ENCODE assay signal across 22 cellular contexts in the genomic region with DNA sequence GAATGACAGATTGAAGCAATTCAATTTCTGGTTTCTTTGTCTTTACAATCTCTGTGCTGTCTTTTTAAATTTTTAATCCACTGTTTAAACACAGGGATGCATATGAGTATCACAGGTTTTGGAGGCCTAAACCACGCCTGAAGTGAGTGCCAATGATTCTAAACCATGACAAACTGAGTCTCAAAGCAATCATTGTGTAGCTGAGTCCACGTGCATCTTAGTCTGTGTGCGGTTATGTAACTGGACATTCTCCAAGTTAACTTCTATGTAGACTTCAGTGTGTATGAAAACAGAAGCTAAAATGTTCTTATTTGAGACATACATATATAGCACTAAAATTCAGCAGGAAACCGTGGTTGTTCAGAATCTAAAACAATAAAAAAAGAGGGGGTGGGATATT.
DNase-seq lines count a peak whose midpoint lies in the region; ATAC-seq, FAIRE-seq and TF ChIP-seq lines count a peak whose summit lies in the region.
"Had no signal": no experiment of that assay in that cellular context is flagged by ENCODE, and none has a peak within 500 bp of the region (broad histone marks: within the 10 kb centered on the region; RNA-seq: fewer than 3 reads in every experiment).

No MANE protein-coding gene starts in this region.

- TF ChIP-seq RAD21 in IMR-90 (IDR thresholded peaks at IDR 0.05; ENCODE audit: low read length) = no peak

- H2AK5ac ChIP-seq in IMR-90 (ENCODE audit: low read depth, low read length) = no peak overlapping the region

- H3K56ac ChIP-seq in IMR-90 (ENCODE audit: extremely low read depth, insufficient read depth, low read length) = no peak overlapping the region

- H4K8ac ChIP-seq in IMR-90 (ENCODE audit: low read depth in 2 of 2, low read length in 2 of 2) = peak overlapping the region in 1 of 2 experiments; percentile 63; a peak in 1 of 4 replicates

- POLR2A ChIA-PET in IMR-90 (lab: Charles Lee; ENCODE audit: unreplicated experiment) = interaction anchor here (0.6 kb wide), 1 partner anchor 565 kb away, joined by 4 read pairs; no protein-coding TSS in a partner anchor

- no peak overlapping the region for H2AK9ac ChIP-seq in IMR-90 (replicated peaks; ENCODE audit: low read depth, low read length, poor library complexity)

- H4K5ac ChIP-seq in IMR-90 (ENCODE audit: low read depth, low read length) = no peak overlapping the region

- H3K4ac ChIP-seq in IMR-90 (ENCODE audit: low read depth, low read length) = no peak overlapping the region

- DNase-seq in IMR-90 (peak; percentile 45), astrocyte of the spinal cord (ENCODE audit: low read depth, low spot score) (peak; percentile 79), fibroblast of the aortic adventitia (ENCODE audit: low read depth) (peak; percentile 19), pons (ENCODE audit: low spot score) (peak; percentile 42), CD1c-positive myeloid dendritic cell (ENCODE audit: extremely low spot score) (no peak), DMS79 treated with DMSO at 0.1 percent for 48 hours (lab: John Stamatoyannopoulos, UW) (no peak), GM19239 (ENCODE audit: insufficient read length, low spot score) (no peak)
- DNase-seq: AML-193; CD4-positive, alpha-beta T cell; DND-41; GDM1; H7; MV-4-11; NCI-H1417 treated with DMSO at 0.1 percent for 48 hours; NCI-H2029; NCI-H2171 treated with DMSO at 0.1 percent for 48 hours; NCI-H510A; Right ventricle myocardium superior had no signal

- no peak overlapping the region for H3K18ac ChIP-seq in IMR-90 (ENCODE audit: low read depth, low read length)

- no peak overlapping the region for H3K27ac ChIP-seq in IMR-90 (ENCODE audit: insufficient read depth, low read length)

- ATAC-seq in IMR-90 (ENCODE audit: low read depth) = 0 out of 2 replicates have a peak, but pooled peaks have one; percentile 14
- ATAC-seq in HG02970 (IDR thresholded peaks at IDR 0.05; ENCODE audit: low FRiP score, unreplicated experiment) = no peak
- ATAC-seq: Panc1 had no signal

- no peak overlapping the region for H3K9ac ChIP-seq in IMR-90 (ENCODE audit: low read depth, low read length)

- no peak for TF ChIP-seq POLR2A in IMR-90 (IDR thresholded peaks at IDR 0.05; ENCODE audit: low read depth, low read length)

- H3K36me3 ChIP-seq in IMR-90 (ENCODE audit: control insufficient read depth, insufficient read depth, low read length) = no peaks in the 10 kb centered on the region

- H3K79me1 ChIP-seq in IMR-90 (ENCODE audit: low read depth in 1 of 2, low read length in 2 of 2) = no peaks in the 10 kb centered on the region

- no peak overlapping the region for H3K4me2 ChIP-seq in IMR-90 (ENCODE audit: low read depth, low read length)

- no peaks in the 10 kb centered on the region for H4K20me1 ChIP-seq in IMR-90 (ENCODE audit: insufficient read depth, low read length)

- H3K27me3 ChIP-seq in IMR-90 (ENCODE audit: control insufficient read depth, insufficient read depth, low read length) = no peaks in the 10 kb centered on the region

- CTCF ChIA-PET in IMR-90 (lab: Yijun Ruan, JAX) = no interaction called here

- in situ Hi-C loops in IMR-90 (cut with MboI; ENCODE audit: low sequenced_read_pairs) (no loop called here), astrocyte of the spinal cord (cut with HindIII; ENCODE audit: low sequenced_read_pairs) (no loop called here)

- peak overlapping the region; percentile 29; the same call in 1 of the 2 replicates for H3K23ac ChIP-seq in IMR-90 (ENCODE audit: low read depth, low read length)

- dilution Hi-C loops in IMR-90 (cut with HindIII; ENCODE audit: low sequenced_read_pairs, unreplicated experiment) = no loop called here

- WGBS in IMR-90 (ENCODE audit: extremely low coverage in 2 of 2, insufficient read length in 1 of 2), 2 experiments = no CpG with 5 or more reads among the region's 4 CpGs

- intact Hi-C loops in IMR-90 (cut with micrococcal nuclease) = no loop called here

- no peak overlapping the region for H3K14ac ChIP-seq in IMR-90 (replicated peaks; ENCODE audit: low read depth, low read length)

- H2BK15ac ChIP-seq in IMR-90 (ENCODE audit: low read depth, low read length) = no peak overlapping the region

- no peaks in the 10 kb centered on the region for H3K4me1 ChIP-seq in IMR-90 (ENCODE audit: control insufficient read depth, insufficient read depth, low read length)

- no peaks in the 10 kb centered on the region; the same call in 1 of the 2 replicates for H3K9me1 ChIP-seq in IMR-90 (ENCODE audit: insufficient read depth, low read length)

- no peak overlapping the region for H3K4me3 ChIP-seq in IMR-90 (ENCODE audit: insufficient read depth, low read depth, low read length)
- no peak overlapping the region for H3K4me3 ChIP-seq in astrocyte of the spinal cord (ENCODE audit: low read depth, low read length)
- no peak overlapping the region for H3K4me3 ChIP-seq in fibroblast of the aortic adventitia (ENCODE audit: low read depth, low read length)

- H2AFZ ChIP-seq in IMR-90 (replicated peaks; ENCODE audit: low read length, poor library complexity) = no peak overlapping the region

- FAIRE-seq in GM19239 (lab: Jason Lieb, UNC) = no peak
- FAIRE-seq: D721Med, GM12892 had no signal

- TF ChIP-seq CTCF in IMR-90 (conservative IDR thresholded peaks at IDR 0.05; ENCODE audit: low read depth, low read length) = no peak
- TF ChIP-seq CTCF in astrocyte of the spinal cord (IDR thresholded peaks at IDR 0.05; ENCODE audit: low read depth, low read length) = no peak
- TF ChIP-seq CTCF in fibroblast of the aortic adventitia (IDR thresholded peaks at IDR 0.05; ENCODE audit: insufficient read depth, low read length) = no peak

- no peak overlapping the region for H2BK20ac ChIP-seq in IMR-90 (ENCODE audit: low read depth, low read length)

- no peak overlapping the region for H2BK5ac ChIP-seq in IMR-90 (ENCODE audit: low read depth, low read length, poor library complexity, severe bottlenecking)

- no peak overlapping the region for H4K91ac ChIP-seq in IMR-90 (ENCODE audit: insufficient read depth, low read depth, low read length)

- no peaks in the 10 kb centered on the region for H3K9me3 ChIP-seq in IMR-90 (ENCODE audit: control insufficient read depth, insufficient read depth, low read length)

- no TSS peak for BruUV-seq in IMR-90 (replicated peaks; lab: Mats Ljungman, UMichigan)

- H2BK120ac ChIP-seq in IMR-90 (ENCODE audit: low read depth, low read length) = no peak overlapping the region

TF ChIP-seq in IMR-90, 13 proteins besides CTCF, POLR2A, EP300 and RAD21:
- no peak for TF ChIP-seq SMC3 (IDR thresholded peaks at IDR 0.05; ENCODE audit: low read depth, low read length)
- no peak for TF ChIP-seq FOS (IDR thresholded peaks at IDR 0.05; ENCODE audit: low read depth, low read length)
- TF ChIP-seq MAZ (IDR thresholded peaks at IDR 0.05; ENCODE audit: borderline replicate concordance, low read depth, low read length) = no peak
- no peak for TF ChIP-seq USF2 (IDR thresholded peaks at IDR 0.05; ENCODE audit: low read depth, low read length)
- no peak for TF ChIP-seq CHD1 (IDR thresholded peaks at IDR 0.05; ENCODE audit: low read depth, low read length)
- no peak for TF ChIP-seq NFE2L2 (IDR thresholded peaks at IDR 0.05; ENCODE audit: low read depth, low read length)
- TF ChIP-seq MAFK (IDR thresholded peaks at IDR 0.05; ENCODE audit: low read depth, low read length) = no peak
- no peak for TF ChIP-seq CEBPB (IDR thresholded peaks at IDR 0.05; ENCODE audit: low read depth, low read length)
- TF ChIP-seq RFX5 (IDR thresholded peaks at IDR 0.05; ENCODE audit: low read depth, low read length) = no peak
- no peak for TF ChIP-seq BHLHE40 (IDR thresholded peaks at IDR 0.05; ENCODE audit: low read depth, low read length)
- no peak for TF ChIP-seq MXI1 (IDR thresholded peaks at IDR 0.05; ENCODE audit: borderline replicate concordance, low read depth, low read length)
- TF ChIP-seq RCOR1 (IDR thresholded peaks at IDR 0.05; ENCODE audit: insufficient replicate concordance, low read length) = no peak
- TF ChIP-seq, protein P1, sequence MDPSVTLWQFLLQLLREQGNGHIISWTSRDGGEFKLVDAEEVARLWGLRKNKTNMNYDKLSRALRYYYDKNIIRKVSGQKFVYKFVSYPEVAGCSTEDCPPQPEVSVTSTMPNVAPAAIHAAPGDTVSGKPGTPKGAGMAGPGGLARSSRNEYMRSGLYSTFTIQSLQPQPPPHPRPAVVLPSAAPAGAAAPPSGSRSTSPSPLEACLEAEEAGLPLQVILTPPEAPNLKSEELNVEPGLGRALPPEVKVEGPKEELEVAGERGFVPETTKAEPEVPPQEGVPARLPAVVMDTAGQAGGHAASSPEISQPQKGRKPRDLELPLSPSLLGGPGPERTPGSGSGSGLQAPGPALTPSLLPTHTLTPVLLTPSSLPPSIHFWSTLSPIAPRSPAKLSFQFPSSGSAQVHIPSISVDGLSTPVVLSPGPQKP (IDR thresholded peaks at IDR 0.05; ENCODE audit: borderline replicate concordance, low read depth, low read length) = no peak

Comparison
In these comparisons a context has a peak if more than half of its experiments do, and no peak if none do; other contexts are left out.
1. DNase-seq: peak in IMR-90 (single experiment), astrocyte of the spinal cord (single experiment), fibroblast of the aortic adventitia (single experiment) and pons (single experiment); none in CD1c-positive myeloid dendritic cell (single experiment), DMS79 treated with DMSO at 0.1 percent for 48 hours (single experiment) and GM19239 (single experiment).